19 cellular contexts compared by ENCODE assay signal in genomic region chr19:10283301-10283733, GRCh38. TPM values are rescaled to one million over a fixed set of nuclear protein-coding genes. Genes with fewer than 3 reads are reported as not detected.
A peak's percentile ranks its signal among the peaks of the same experiment; 100 is the strongest.
DNase-seq lines count a peak whose midpoint lies in the region; ATAC-seq, FAIRE-seq and TF ChIP-seq lines count a peak whose summit lies in the region.
"Had no signal": no experiment of that assay in that cellular context is flagged by ENCODE, and none has a peak within 500 bp of the region (broad histone marks: within the 10 kb centered on the region; RNA-seq: fewer than 3 reads in every experiment).

No MANE protein-coding gene starts in this region.

- H3K4me3 ChIP-seq in HEK293 (ENCODE audit: low read depth, low read length) (no peak overlapping the region), RWPE2 (ENCODE audit: severe bottlenecking) (no peak overlapping the region), left lung (no peak overlapping the region)
- H3K4me3 ChIP-seq: MG63 had no signal

- H3K27ac Mint-ChIP-seq in type B pancreatic cell, result peak overlapping the region; percentile 70
- H3K27ac Mint-ChIP-seq: CD8-positive, alpha-beta T cell had no signal

- DNase-seq in RWPE2 (ENCODE audit: low spot score) (no peak), left lung (peak in 1 of 2 donors; percentile 71), type B pancreatic cell (ENCODE audit: extremely low spot score, unreplicated experiment) (no peak), NCI-H1105 (lab: John Stamatoyannopoulos, UW) (no peak), H54 (ENCODE audit: insufficient read length, low spot score) (no peak), mucosa of gallbladder (ENCODE audit: low spot score) (no peak)
- DNase-seq in stimulated activated CD8-positive, alpha-beta memory T cell treated with anti-CD3 and anti-CD28 coated beads, Interleukin-4, amount 100 ng/mL, for 48 hours, result no peak
- DNase-seq: BE2C; CD8-positive, alpha-beta T cell; H9; KG1; MG63; NCI-H1092 treated with DMSO at 0.1 percent for 48 hours; NCI-H187; NCI-H82 had no signal

- H3K36me3 ChIP-seq in HEK293 (ENCODE audit: control insufficient read depth in 2 of 2, insufficient read depth in 1 of 2, low read length in 2 of 2) (no peaks in the 10 kb centered on the region), RWPE2 (ENCODE audit: low read depth) (no peaks in the 10 kb centered on the region), left lung (peaks cover 0 to 80% of the 10 kb centered on the region in 2 donors)
- H3K36me3 ChIP-seq: BE2C, MG63 had no signal

- no peaks in the 10 kb centered on the region for H3K9me3 ChIP-seq in HEK293 (ENCODE audit: control insufficient read depth, insufficient read depth, low read depth, low read length)
- no peaks in the 10 kb centered on the region for H3K9me3 ChIP-seq in RWPE2 (ENCODE audit: severe bottlenecking)
- H3K9me3 ChIP-seq in left lung, result no peaks in the 10 kb centered on the region
- H3K9me3 ChIP-seq: BE2C, MG63 had no signal

- peak overlapping the region; percentile 22 for H3K4me3 Mint-ChIP-seq in type B pancreatic cell
- H3K4me3 Mint-ChIP-seq: CD8-positive, alpha-beta T cell; H9 had no signal

- peaks cover 8% of the 10 kb centered on the region for H3K36me3 Mint-ChIP-seq in type B pancreatic cell

- FAIRE-seq in H54 (lab: Jason Lieb, UNC), result no peak
- FAIRE-seq: HTR-8/SVneo, RCC 7860 had no signal

- H3K4me1 Mint-ChIP-seq in type B pancreatic cell (ENCODE audit: unreplicated experiment), result peaks cover 3% of the 10 kb centered on the region

- CTCF ChIA-PET in HEK293 (lab: Yijun Ruan, JAX), result interaction anchor here (0.6 to 1.1 kb wide), 3 partner anchors 8 to 53 kb away, joined by 4 to 5 read pairs (median 4); no protein-coding TSS in a partner anchor

- ATAC-seq in RWPE2 (ENCODE audit: low read depth), result peak; percentile 58; the same call in 2 of the 3 replicates
- ATAC-seq in left lung, result peak; percentile 25
- ATAC-seq: CD8-positive, alpha-beta T cell had no signal

- H3K9me3 Mint-ChIP-seq in type B pancreatic cell, result no peaks in the 10 kb centered on the region
- H3K9me3 Mint-ChIP-seq: CD8-positive, alpha-beta T cell had no signal

- H3K4me1 ChIP-seq in HEK293 (ENCODE audit: control insufficient read depth, insufficient read depth, low read length) (no peaks in the 10 kb centered on the region; the same call in 1 of the 2 replicates), RWPE2 (ENCODE audit: insufficient read depth, poor library complexity, severe bottlenecking) (peaks cover 21% of the 10 kb centered on the region), left lung (peaks cover 14 to 95% of the 10 kb centered on the region in 2 donors)
- H3K4me1 ChIP-seq: BE2C had no signal

- no peak for TF ChIP-seq POLR2A in H54 (IDR thresholded peaks at IDR 0.05; ENCODE audit: low read depth, low read length)

- H3K27me3 Mint-ChIP-seq in type B pancreatic cell, result peaks cover 55% of the 10 kb centered on the region

- H3K27ac ChIP-seq in HEK293 (ENCODE audit: extremely low read depth, low read depth, low read length) (no peak overlapping the region), RWPE2 (ENCODE audit: poor library complexity, severe bottlenecking) (peak overlapping the region; percentile 14), left lung (peak overlapping the region; percentile 53 to 59)

- TF ChIP-seq CTCF in HEK293 (tag by site-specific recombination; IDR thresholded peaks at IDR 0.05) (no peak), RWPE2 (IDR thresholded peaks at IDR 0.05; ENCODE audit: poor library complexity, severe bottlenecking) (no peak), left lung (IDR thresholded peaks at IDR 0.05) (no peak), type B pancreatic cell (conservative IDR thresholded peaks at IDR 0.05) (no peak)

- intact Hi-C loops in left lung (cut with DNase I), result no loop called here

- POLR2A ChIA-PET in HEK293 (lab: Yijun Ruan, JAX), result interaction anchor here (0.5 to 1.7 kb wide), 2 partner anchors 94 to 97 kb away, joined by 4 read pairs; partner anchors contain the start of gene TYK2

- H3K27me3 ChIP-seq in RWPE2 (ENCODE audit: insufficient read depth, poor library complexity, severe bottlenecking), result no peaks in the 10 kb centered on the region
- peaks cover 0 to 12% of the 10 kb centered on the region in 2 donors for H3K27me3 ChIP-seq in left lung
- H3K27me3 ChIP-seq: MG63 had no signal

TF ChIP-seq in HEK293, 187 proteins besides CTCF, POLR2A, EP300 and RAD21:
- no peak for TF ChIP-seq BCL11B (tag by site-specific recombination; IDR thresholded peaks at IDR 0.05; ENCODE audit: low read depth)
- peak; percentile 57 for TF ChIP-seq ZIC2 (tag by site-specific recombination; IDR thresholded peaks at IDR 0.05)
- TF ChIP-seq, protein P1, sequence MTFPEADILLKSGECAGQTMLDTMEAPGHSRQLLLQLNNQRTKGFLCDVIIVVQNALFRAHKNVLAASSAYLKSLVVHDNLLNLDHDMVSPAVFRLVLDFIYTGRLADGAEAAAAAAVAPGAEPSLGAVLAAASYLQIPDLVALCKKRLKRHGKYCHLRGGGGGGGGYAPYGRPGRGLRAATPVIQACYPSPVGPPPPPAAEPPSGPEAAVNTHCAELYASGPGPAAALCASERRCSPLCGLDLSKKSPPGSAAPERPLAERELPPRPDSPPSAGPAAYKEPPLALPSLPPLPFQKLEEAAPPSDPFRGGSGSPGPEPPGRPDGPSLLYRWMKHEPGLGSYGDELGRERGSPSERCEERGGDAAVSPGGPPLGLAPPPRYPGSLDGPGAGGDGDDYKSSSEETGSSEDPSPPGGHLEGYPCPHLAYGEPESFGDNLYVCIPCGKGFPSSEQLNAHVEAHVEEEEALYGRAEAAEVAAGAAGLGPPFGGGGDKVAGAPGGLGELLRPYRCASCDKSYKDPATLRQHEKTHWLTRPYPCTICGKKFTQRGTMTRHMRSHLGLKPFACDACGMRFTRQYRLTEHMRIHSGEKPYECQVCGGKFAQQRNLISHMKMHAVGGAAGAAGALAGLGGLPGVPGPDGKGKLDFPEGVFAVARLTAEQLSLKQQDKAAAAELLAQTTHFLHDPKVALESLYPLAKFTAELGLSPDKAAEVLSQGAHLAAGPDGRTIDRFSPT (tag by site-specific recombination; IDR thresholded peaks at IDR 0.05), result 0 out of 2 replicates have a peak, but pooled peaks have one; percentile 36
- no peak for TF ChIP-seq ZNF701 (tag by site-specific recombination; IDR thresholded peaks at IDR 0.05)
- no peak for TF ChIP-seq ZNF560 (tag by site-specific recombination; IDR thresholded peaks at IDR 0.05; ENCODE audit: borderline replicate concordance)
- TF ChIP-seq ZNF670 (tag by site-specific recombination; IDR thresholded peaks at IDR 0.05; ENCODE audit: low read depth), result no peak
- TF ChIP-seq ZNF843 (tag by site-specific recombination; IDR thresholded peaks at IDR 0.05), result no peak

RNA-seq across cellular contexts. Expression of gene ICAM4, which starts 3.4 kb away (rescaled TPM):
- total RNA-seq in left lung (10 to 100 TPM in 1 of 2 donors, 1 to 10 TPM in 1; 4.5 to 17.9 TPM), type B pancreatic cell (ENCODE audit: low replicate concordance) (2.8 and 5.3 TPM in 2 replicates), mucosa of gallbladder (0.72 TPM)
- total RNA-seq: NCI-H460 had no signal

RNA-seq across cellular contexts. Expression of gene ICAM5, which starts 6.4 kb away (rescaled TPM):
- total RNA-seq in left lung, result 10 to 100 TPM; 10.2 to 25.7 TPM
- total RNA-seq in type B pancreatic cell (ENCODE audit: low replicate concordance), result 2.3 and 3.8 TPM in 2 replicates
- 0.49 TPM for total RNA-seq in mucosa of gallbladder
- total RNA-seq: CD8-positive, alpha-beta T cell had no signal

RNA-seq across cellular contexts. Expression of gene ICAM1, which starts 12.4 kb away (rescaled TPM):
- 100 to 1,000 TPM; 149 to 497 TPM for total RNA-seq in left lung
- total RNA-seq in type B pancreatic cell (ENCODE audit: low replicate concordance), result 3.3 and 3.6 TPM in 2 replicates
- 8.5 TPM for total RNA-seq in mucosa of gallbladder

RNA-seq across cellular contexts. Expression of gene ZGLP1, which starts 26.3 kb away (rescaled TPM):
- total RNA-seq in left lung (1 to 10 TPM; 2.8 to 7.8 TPM), type B pancreatic cell (ENCODE audit: low replicate concordance) (5.5 and 17.0 TPM in 2 replicates), mucosa of gallbladder (7.3 TPM)

RNA-seq across cellular contexts. Expression of gene MRPL4, which starts 31.3 kb away (rescaled TPM):
- 10 to 100 TPM; 37.2 to 53.1 TPM for total RNA-seq in left lung
- 67.3 and 68.0 TPM in 2 replicates for total RNA-seq in type B pancreatic cell (ENCODE audit: low replicate concordance)
- total RNA-seq in mucosa of gallbladder, result 48.7 TPM

Comparison
In these comparisons a context has a peak if more than half of its experiments do, and no peak if none do; other contexts are left out.
1. RNA of gene ICAM1, which starts 12.4 kb away (total RNA-seq): 149 to 497 TPM in left lung; 8.5 TPM in mucosa of gallbladder (single experiment) and 3.3 to 3.6 TPM in type B pancreatic cell; every median in the first group is over 10 times any median in the second.